ENCODE assay signal across 33 cellular contexts in the genomic region with DNA sequence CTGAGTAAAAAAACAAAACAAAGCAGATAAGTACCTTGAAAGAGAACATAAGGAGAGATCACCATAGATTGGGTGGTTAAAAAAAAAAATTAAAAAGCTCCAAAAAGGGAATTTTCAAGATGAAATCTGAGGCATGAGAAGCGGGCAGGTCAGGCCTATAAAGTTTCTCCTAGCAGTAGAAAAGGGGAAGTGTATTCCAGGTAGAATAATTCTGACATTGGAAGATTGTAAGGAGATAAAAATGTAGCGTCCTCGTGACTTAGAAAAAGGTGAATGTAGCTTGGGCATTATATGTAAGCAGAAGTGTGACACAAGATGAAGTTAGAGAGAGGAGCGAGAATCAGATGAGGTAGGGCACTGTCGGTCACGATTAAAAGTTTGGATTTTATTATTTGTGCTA. TPM values are rescaled to one million over a fixed set of nuclear protein-coding genes. Genes with fewer than 3 reads are reported as not detected.
"Had no signal": no experiment of that assay in that cellular context is flagged by ENCODE, and none has a peak within 500 bp of the region (broad histone marks: within the 10 kb centered on the region; RNA-seq: fewer than 3 reads in every experiment).

No MANE protein-coding gene starts in this region.

- H3K27ac Mint-ChIP-seq: dendritic cell treated with granulocyte-macrophage colony-stimulating factor and Interleukin-4, amounts not matched to agents 40 ng/mL and 50 ng/mL, for 4 days; effector memory CD8-positive, alpha-beta T cell; endodermal cell had no signal

- H3K4me3 Mint-ChIP-seq: dendritic cell treated with granulocyte-macrophage colony-stimulating factor and Interleukin-4, amounts not matched to agents 40 ng/mL and 50 ng/mL, for 4 days; effector memory CD8-positive, alpha-beta T cell; endodermal cell had no signal

- H3K27me3 Mint-ChIP-seq: effector memory CD8-positive, alpha-beta T cell had no signal

- H3K4me2 ChIP-seq: hepatocyte had no signal

- H3K27me3 ChIP-seq: colonic mucosa, dorsolateral prefrontal cortex, esophagus muscularis mucosa, foreskin keratinocyte, gastrocnemius medialis, gastroesophageal sphincter, heart right ventricle, hepatocyte had no signal

- DNase-seq: colonic mucosa; cortex of kidney; dermis blood vessel endothelial cell; dorsolateral prefrontal cortex; effector CD4-positive, alpha-beta T cell; effector CD8-positive, alpha-beta T cell; effector memory CD4-positive, alpha-beta T cell; effector memory CD8-positive, alpha-beta T cell; endodermal cell; erythroblast; esophagus squamous epithelium; foreskin fibroblast; foreskin keratinocyte; foreskin melanocyte; gastrocnemius medialis; glutamatergic neuron; head of caudate nucleus; heart left ventricle; heart right ventricle had no signal

- H3K4me3 ChIP-seq: colonic mucosa, coronary artery, dorsolateral prefrontal cortex, esophagus muscularis mucosa, esophagus squamous epithelium, gastrocnemius medialis, gastroesophageal sphincter, heart left ventricle, heart right ventricle, hepatocyte had no signal

- H2AFZ ChIP-seq: hepatocyte had no signal

- H3K9me3 Mint-ChIP-seq: dendritic cell treated with granulocyte-macrophage colony-stimulating factor and Interleukin-4, amounts not matched to agents 40 ng/mL and 50 ng/mL, for 4 days; endodermal cell had no signal

- H3K27ac ChIP-seq: colonic mucosa, coronary artery, epithelial cell of prostate, esophagus muscularis mucosa, esophagus squamous epithelium, foreskin keratinocyte, gastrocnemius medialis, gastroesophageal sphincter, heart left ventricle, heart right ventricle, hepatocyte had no signal

- H3K79me2 ChIP-seq: hepatocyte had no signal

- H3K4me1 ChIP-seq: colonic mucosa, esophagus muscularis mucosa, esophagus squamous epithelium, foreskin keratinocyte, gastrocnemius medialis, gastroesophageal sphincter, heart left ventricle, heart right ventricle had no signal

- H3K9me3 ChIP-seq: colonic mucosa, esophagus muscularis mucosa, esophagus squamous epithelium, gastrocnemius medialis, gastroesophageal sphincter, heart left ventricle, heart right ventricle had no signal

- FAIRE-seq: colon, endometrium, endothelial cell of umbilical vein, frontal cortex had no signal

- ATAC-seq: effector memory CD8-positive, alpha-beta T cell; esophagus mucosa; foreskin keratinocyte; gastrocnemius medialis; gastroesophageal sphincter; heart left ventricle; heart right ventricle had no signal

- H3K4me1 Mint-ChIP-seq: endodermal cell had no signal

- H3K36me3 ChIP-seq: colonic mucosa, esophagus muscularis mucosa, esophagus squamous epithelium, gastrocnemius medialis, gastroesophageal sphincter, heart left ventricle, heart right ventricle had no signal

RNA-seq across cellular contexts. Expression of a gene that starts 9.1 kb away (rescaled TPM):
- total RNA-seq: dermis blood vessel endothelial cell, dermis microvascular lymphatic vessel endothelial cell, endothelial cell of umbilical vein, foreskin keratinocyte, glomerular endothelial cell had no signal
- polyA plus RNA-seq: endothelial cell of umbilical vein, fibroblast of lung, foreskin keratinocyte had no signal
